30 cellular contexts compared by ENCODE assay signal in genomic region chr12:22835431-22835830, GRCh38.
A peak's percentile ranks its signal among the peaks of the same experiment; 100 is the strongest.
DNase-seq lines count a peak whose midpoint lies in the region; FAIRE-seq lines count a peak whose summit lies in the region.
"Had no signal": no experiment of that assay in that cellular context is flagged by ENCODE, and none has a peak within 500 bp of the region (broad histone marks: within the 10 kb centered on the region; RNA-seq: fewer than 3 reads in every experiment).

No MANE protein-coding gene starts in this region.

- H3K18ac ChIP-seq in trophoblast cell (ENCODE audit: low read length), result no peak overlapping the region

- no peak overlapping the region for H3K9ac ChIP-seq in trophoblast cell (ENCODE audit: low read length)
- H3K9ac ChIP-seq: BLaER1; BLaER1 treated with 17β-estradiol and CSF1 and Interleukin-3, amounts not matched to agents 10 nM and 100 nM had no signal

- H2AK5ac ChIP-seq in trophoblast cell (ENCODE audit: low read length), result no peak overlapping the region

- no peaks in the 10 kb centered on the region for H3K27me3 ChIP-seq in trophoblast cell (ENCODE audit: insufficient read depth, low read length)
- H3K27me3 ChIP-seq: BE2C; BLaER1; BLaER1 treated with 17β-estradiol and CSF1 and Interleukin-3, amounts not matched to agents 10 nM and 100 nM had no signal

- no peak overlapping the region for H3K4me2 ChIP-seq in trophoblast cell (ENCODE audit: low read length)
- H3K4me2 ChIP-seq: A549; BLaER1; BLaER1 treated with 17β-estradiol and CSF1 and Interleukin-3, amounts not matched to agents 10 nM and 100 nM had no signal

- H3K4me3 ChIP-seq in trophoblast cell (ENCODE audit: low read depth, low read length), result no peak overlapping the region
- H3K4me3 ChIP-seq: A549; BLaER1; BLaER1 treated with 17β-estradiol and CSF1 and Interleukin-3, amounts not matched to agents 10 nM and 100 nM had no signal

- H3K79me2 ChIP-seq in trophoblast cell (ENCODE audit: control insufficient read depth, insufficient read depth, low read length, poor library complexity), result no peaks in the 10 kb centered on the region

- H3K9me3 ChIP-seq in trophoblast cell (ENCODE audit: insufficient read depth, low read depth, low read length), result no peaks in the 10 kb centered on the region
- H3K9me3 ChIP-seq: A549, BE2C, Caco-2 had no signal

- H3K14ac ChIP-seq in trophoblast cell (ENCODE audit: low read length), result no peak overlapping the region

- no peak overlapping the region for H3K27ac ChIP-seq in trophoblast cell (ENCODE audit: low read depth, low read length)
- H3K27ac ChIP-seq: 22Rv1; A549; BLaER1; BLaER1 treated with 17β-estradiol and CSF1 and Interleukin-3, amounts not matched to agents 10 nM and 100 nM; C4-2B had no signal

- no peak overlapping the region for H2BK120ac ChIP-seq in trophoblast cell (ENCODE audit: insufficient read depth, low read length, poor library complexity)

- no peak overlapping the region for H2BK12ac ChIP-seq in trophoblast cell (ENCODE audit: low read length)

- no peaks in the 10 kb centered on the region for H3K79me1 ChIP-seq in trophoblast cell (ENCODE audit: low read length)

- H4K8ac ChIP-seq in trophoblast cell (ENCODE audit: low read depth, low read length), result no peak overlapping the region

- DNase-seq in HTR-8/SVneo (ENCODE audit: insufficient read length, low spot score), result no peak
- peak; percentile 73 to 75 for DNase-seq in trophoblast cell
- DNase-seq in stimulated activated naive CD4-positive, alpha-beta T cell treated with Interleukin-2 at 50 U/mL for 16 hours (lab: John Stamatoyannopoulos, UW), result no peak
- DNase-seq in SKM-1 (lab: John Stamatoyannopoulos, UW; ENCODE audit: unreplicated experiment), result no peak
- DNase-seq: 8988T; ACHN; AML-193; BE2C; C1 segment of cervical spinal cord; Caco-2; Calu3; CD4-positive, alpha-beta T cell; CD4-positive, CD25-positive, alpha-beta regulatory T cell; CD8-positive, alpha-beta memory T cell; CD8-positive, alpha-beta T cell; COR-L47; DMS 273 treated with DMSO at 0.1 percent for 48 hours; DMS153; DMS53; DMS79; DMS79 treated with DMSO at 0.1 percent for 48 hours; DND-41; EL had no signal

- H3K4me1 ChIP-seq in trophoblast cell (ENCODE audit: control insufficient read depth in 1 of 2, insufficient read depth in 2 of 2, low read length in 2 of 2), result no peaks in the 10 kb centered on the region
- H3K4me1 ChIP-seq: A549; BE2C; BLaER1; BLaER1 treated with 17β-estradiol and CSF1 and Interleukin-3, amounts not matched to agents 10 nM and 100 nM; Caco-2 had no signal

- no CpG with 5 or more reads among the region's 6 CpGs for WGBS in trophoblast cell (ENCODE audit: extremely low coverage, insufficient coverage, insufficient read length)

- no peak overlapping the region for H3K23ac ChIP-seq in trophoblast cell (ENCODE audit: low read length)

- no peak overlapping the region for H2AFZ ChIP-seq in trophoblast cell (ENCODE audit: insufficient read depth, low read length, poor library complexity)

- no peak overlapping the region for H4K12ac ChIP-seq in trophoblast cell (ENCODE audit: low read depth, low read length)

- no peak overlapping the region for H2BK5ac ChIP-seq in trophoblast cell (ENCODE audit: low read depth, low read length, poor library complexity)

- H3K4ac ChIP-seq in trophoblast cell (ENCODE audit: low read depth, low read length), result no peak overlapping the region

- FAIRE-seq in HTR-8/SVneo (lab: Jason Lieb, UNC), result peak; percentile 4
- FAIRE-seq: A204.1, A549, D721Med had no signal

- no peaks in the 10 kb centered on the region for H3K36me3 ChIP-seq in trophoblast cell (ENCODE audit: control insufficient read depth in 1 of 2, insufficient read depth in 2 of 2, low read length in 2 of 2)
- H3K36me3 ChIP-seq: BE2C; BLaER1; BLaER1 treated with 17β-estradiol and CSF1 and Interleukin-3, amounts not matched to agents 10 nM and 100 nM had no signal

- no peak overlapping the region for H4K91ac ChIP-seq in trophoblast cell (ENCODE audit: low read depth, low read length)

Comparison
In these comparisons a context has a peak if more than half of its experiments do, and no peak if none do; other contexts are left out.
1. DNase-seq: peak in trophoblast cell (2 of 2); none in HTR-8/SVneo (single experiment), stimulated activated naive CD4-positive, alpha-beta T cell treated with Interleukin-2 at 50 U/mL for 16 hours (single experiment) and SKM-1 (single experiment).